ENCODE assay signal across 8 cellular contexts in genomic region chr2:16525265-16525887, GRCh38.
DNase-seq lines count a peak whose midpoint lies in the region; ATAC-seq and TF ChIP-seq lines count a peak whose summit lies in the region.

No MANE protein-coding gene starts in this region.

- intact Hi-C loops in right lobe of liver (cut with DNase I): no loop called here

- ATAC-seq in right lobe of liver (peak in 2 of 4 donors; percentile 24 to 29), HG03521 (IDR thresholded peaks at IDR 0.05; ENCODE audit: unreplicated experiment) (no peak), HG03571 (IDR thresholded peaks at IDR 0.05; ENCODE audit: unreplicated experiment) (no peak)
- ATAC-seq in stimulated activated naive B cell treated with anti-CD40 and anti-IgM and Interleukin-4, amounts not matched to agents 10 μg/mL and 1 μg/mL and 100 μg/mL, for 72 hours (replicated peaks): no peak

- no peaks in the 10 kb centered on the region for H3K4me1 Mint-ChIP-seq in stimulated activated naive B cell treated with anti-CD40 and anti-IgM and Interleukin-4, amounts not matched to agents 10 μg/mL and 1 μg/mL and 100 μg/mL, for 72 hours

- H3K36me3 ChIP-seq in right lobe of liver: no peaks in the 10 kb centered on the region

- no peaks in the 10 kb centered on the region for H3K9me3 Mint-ChIP-seq in stimulated activated naive B cell treated with anti-CD40 and anti-IgM and Interleukin-4, amounts not matched to agents 10 μg/mL and 1 μg/mL and 100 μg/mL, for 72 hours

- peak; percentile 87 for TF ChIP-seq CTCF in VCaP (conservative IDR thresholded peaks at IDR 0.05)
- TF ChIP-seq CTCF in right lobe of liver (IDR thresholded peaks at IDR 0.05): peak; percentile 20 to 37 (median 28)

- WGBS in right lobe of liver (ENCODE audit: insufficient coverage, low coverage, low lambda C conversion rate, missing lambda C conversion rate): 64% methylated on average over 13 of the region's 15 CpGs

- DNase-seq in DMS 273 (lab: John Stamatoyannopoulos, UW; ENCODE audit: unreplicated experiment) (peak; percentile 59), DMS 273 treated with DMSO at 0.1 percent for 48 hours (lab: John Stamatoyannopoulos, UW) (no peak), HUDEP-2 (lab: John Stamatoyannopoulos, UW; ENCODE audit: unreplicated experiment in 76 of 76) (peak in 57 of 76 experiments; percentile 3 to 75 (median 36)), right lobe of liver (no peak)
- DNase-seq in stimulated activated naive B cell treated with anti-CD40 and anti-IgM and Interleukin-4, amounts not matched to agents 10 μg/mL and 1 μg/mL and 100 μg/mL, for 72 hours: no peak

- H3K36me3 Mint-ChIP-seq in stimulated activated naive B cell treated with anti-CD40 and anti-IgM and Interleukin-4, amounts not matched to agents 10 μg/mL and 1 μg/mL and 100 μg/mL, for 72 hours: no peaks in the 10 kb centered on the region

- no peak overlapping the region for H3K4me3 Mint-ChIP-seq in stimulated activated naive B cell treated with anti-CD40 and anti-IgM and Interleukin-4, amounts not matched to agents 10 μg/mL and 1 μg/mL and 100 μg/mL, for 72 hours

- no peaks in the 10 kb centered on the region for H3K27me3 ChIP-seq in right lobe of liver

- H3K4me1 ChIP-seq in right lobe of liver: no peaks in the 10 kb centered on the region

- H3K27ac Mint-ChIP-seq in stimulated activated naive B cell treated with anti-CD40 and anti-IgM and Interleukin-4, amounts not matched to agents 10 μg/mL and 1 μg/mL and 100 μg/mL, for 72 hours: no peak overlapping the region

- no peak for TF ChIP-seq POLR2A in right lobe of liver (IDR thresholded peaks at IDR 0.05)

- peaks cover 32% of the 10 kb centered on the region in 2 donors for H3K27me3 Mint-ChIP-seq in stimulated activated naive B cell treated with anti-CD40 and anti-IgM and Interleukin-4, amounts not matched to agents 10 μg/mL and 1 μg/mL and 100 μg/mL, for 72 hours

- no peak overlapping the region for H3K27ac ChIP-seq in VCaP
- no peak overlapping the region for H3K27ac ChIP-seq in right lobe of liver

- no peak overlapping the region for H3K4me3 ChIP-seq in right lobe of liver

- H3K9me3 ChIP-seq in right lobe of liver: no peaks in the 10 kb centered on the region

Comparison
In these comparisons a context has a peak if more than half of its experiments do, and no peak if none do; other contexts are left out.
1. DNase-seq: peak in DMS 273 (single experiment) and HUDEP-2 (57 of 76); none in DMS 273 treated with DMSO at 0.1 percent for 48 hours (single experiment), right lobe of liver (0 of 3) and stimulated activated naive B cell treated with anti-CD40 and anti-IgM and Interleukin-4, amounts not matched to agents 10 μg/mL and 1 μg/mL and 100 μg/mL, for 72 hours (single experiment).